7 cellular contexts compared by ENCODE assay signal in the genomic region with DNA sequence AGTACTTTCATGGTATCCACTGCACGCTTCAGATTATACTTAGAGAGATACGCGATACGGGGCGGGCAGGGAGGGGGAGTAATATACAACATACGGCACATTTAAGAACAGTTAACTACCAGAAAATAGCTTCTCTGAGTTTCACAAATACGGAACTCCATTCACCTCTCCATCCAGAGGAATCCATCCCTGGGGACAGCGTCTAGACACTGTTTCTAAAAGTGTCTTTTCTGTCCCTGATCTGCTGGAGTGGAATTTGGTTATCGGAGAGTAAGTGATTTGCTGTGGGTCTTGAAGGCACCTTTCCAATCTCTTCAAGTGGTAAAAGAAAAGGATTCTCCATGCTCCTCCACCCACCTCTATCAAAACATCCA. TPM values are rescaled to one million over a fixed set of nuclear protein-coding genes. Genes with fewer than 3 reads are reported as not detected.
DNase-seq lines count a peak whose midpoint lies in the region; ATAC-seq, FAIRE-seq and TF ChIP-seq lines count a peak whose summit lies in the region.

No MANE protein-coding gene starts in this region.

- H4K20me1 ChIP-seq in K562 (replicated peaks; ENCODE audit: control insufficient read depth, insufficient read depth, low read length), result no peaks in the 10 kb centered on the region

- peak; percentile 57 for ATAC-seq in K562
- peak; percentile 13 for ATAC-seq in left colon
- no peak for ATAC-seq in HG03342 (IDR thresholded peaks at IDR 0.05; ENCODE audit: unreplicated experiment)

- DNase-seq in MG63 (no peak), K562 (ENCODE audit: extremely low read depth in 1 of 4, low spot score in 3 of 4) (peak in 3 of 4 experiments; percentile 10 to 53 (median 17)), left colon (peak in 1 of 2 donors; percentile 30), testis (peak; percentile 30), NCI-H1930 (lab: John Stamatoyannopoulos, UW) (no peak)

- H3K4me3 ChIP-seq in GM12875 (ENCODE audit: low read depth, low read length) (peak overlapping the region; percentile 79), MG63 (peak overlapping the region; percentile 97), K562 (peak overlapping the region; percentile 96), testis (peak overlapping the region; percentile 81 to 86)

- peak overlapping the region; percentile 96 for H3K4me2 ChIP-seq in K562 (ENCODE audit: insufficient read depth, low read length)

- H3K9ac ChIP-seq in K562 (ENCODE audit: insufficient read depth in 1 of 2, low read depth in 2 of 2, low read length in 2 of 2), result peak overlapping the region; percentile 97 to 100

- no peak for TF ChIP-seq RAD21 in K562 (CRISPR knock-in tag; conservative IDR thresholded peaks at IDR 0.05 in 1 of 2, IDR thresholded peaks at IDR 0.05 in 1 of 2)

- POLR2A ChIA-PET in K562 (lab: Yijun Ruan, JAX), result interaction anchor here (1.4 to 1.9 kb wide), 5 partner anchors 9 to 137 kb away, joined by 6 to 11 read pairs (median 9); a partner anchor contains a TSS

- no peak for FAIRE-seq in K562 (lab: Jason Lieb, UNC)

- peaks cover 36% of the 10 kb centered on the region for H3K79me2 ChIP-seq in K562 (ENCODE audit: control insufficient read depth, insufficient read depth, low read length)

- 0% methylated on average over 9 of the region's 9 CpGs for WGBS in K562 (ENCODE audit: insufficient coverage, low coverage, missing lambda C conversion rate)
- 0 to 3% methylated on average over 9 of the region's 9 CpGs for whole genome bisulfite sequencing in testis, 2 donors

- TF ChIP-seq POLR2A in K562 (conservative IDR thresholded peaks at IDR 0.05), result no peak
- no peak for TF ChIP-seq POLR2A in testis (IDR thresholded peaks at IDR 0.05)

- no TSS peak for BruUV-seq in K562 (replicated peaks; lab: Mats Ljungman, UMichigan)

- H3K36me3 ChIP-seq in MG63, result peaks cover 9% of the 10 kb centered on the region
- H3K36me3 ChIP-seq in K562 (ENCODE audit: control insufficient read depth, insufficient read depth, low read length), result peaks cover 24% of the 10 kb centered on the region; the same call in 2 of the 3 replicates
- no peaks in the 10 kb centered on the region for H3K36me3 ChIP-seq in testis (ENCODE audit: low read depth, missing control alignments)

- in situ Hi-C loops in K562 (cut with MboI), result no loop called here

- CTCF ChIA-PET in K562 (lab: Yijun Ruan, JAX; ENCODE audit: low intra/inter-chr PET ratio), result interaction anchor here (1.1 kb wide), 1 partner anchor 151 kb away, joined by 3 read pairs; no protein-coding TSS in a partner anchor

- intact Hi-C loops in K562 (cut with micrococcal nuclease) (loop anchor here (2.0 to 10.0 kb wide), 2 partner anchors 133 to 199 kb away; no protein-coding TSS in a partner anchor), left colon (cut with DNase I, micrococcal nuclease) (loop anchor here in 1 of 2 donors (2.0 kb wide), 1 partner anchor 133 kb away; no protein-coding TSS in a partner anchor), testis (cut with DNase I; ENCODE audit: low total_unique reads) (loop anchor here (10.0 kb wide), 1 partner anchor 139 kb away; a partner anchor contains a TSS)

- H3K27ac ChIP-seq in K562 (ENCODE audit: extremely low read depth, low read depth, low read length) (peak overlapping the region; percentile 97), testis (peak overlapping the region; percentile 86 to 91)

- H3K9me3 ChIP-seq in MG63 (no peaks in the 10 kb centered on the region), K562 (replicated peaks; ENCODE audit: control insufficient read depth, insufficient read depth, low read depth, low read length) (no peaks in the 10 kb centered on the region), testis (no peaks in the 10 kb centered on the region)

- TF ChIP-seq CTCF in GM12875 (IDR thresholded peaks at IDR 0.05; ENCODE audit: borderline replicate concordance, insufficient read depth, low read depth, low read length), result no peak
- TF ChIP-seq CTCF in K562 (IDR thresholded peaks at IDR 0.05 in 2 of 3, conservative IDR thresholded peaks at IDR 0.05 in 1 of 3; ENCODE audit: insufficient read depth in 2 of 3, low read depth in 1 of 3, low read length in 3 of 3), result no peak
- no peak for TF ChIP-seq CTCF in testis (IDR thresholded peaks at IDR 0.05)

- no peaks in the 10 kb centered on the region for H3K9me1 ChIP-seq in K562 (ENCODE audit: control insufficient read depth, insufficient read depth, low read length)

- H3K27me3 ChIP-seq in MG63 (no peaks in the 10 kb centered on the region), K562 (ENCODE audit: control insufficient read depth in 2 of 2, insufficient read depth in 2 of 2, low read length in 2 of 2) (no peaks in the 10 kb centered on the region), testis (no peaks in the 10 kb centered on the region)

- TF ChIP-seq EP300 in K562 (IDR thresholded peaks at IDR 0.05; ENCODE audit: low read length), result no peak

- H3K4me1 ChIP-seq in K562 (replicated peaks in 1 of 2; ENCODE audit: control insufficient read depth in 2 of 2, insufficient read depth in 2 of 2, low read length in 2 of 2), result peaks cover 3 to 18% of the 10 kb centered on the region in 2 experiments; a peak in 2 of 5 replicates
- peaks cover 9% of the 10 kb centered on the region for H3K4me1 ChIP-seq in testis

- H2AFZ ChIP-seq in K562 (ENCODE audit: low read depth, low read length), result peak overlapping the region; percentile 97

TF ChIP-seq in K562, 482 proteins besides CTCF, POLR2A, EP300 and RAD21:
- TF ChIP-seq OTX1 (CRISPR knock-in tag; IDR thresholded peaks at IDR 0.05), result no peak
- TF ChIP-seq JUND (IDR thresholded peaks at IDR 0.05; ENCODE audit: borderline replicate concordance, low read depth, low read length), result no peak
- no peak for TF ChIP-seq JUND (tag; IDR thresholded peaks at IDR 0.05; ENCODE audit: borderline replicate concordance, low read depth, low read length)

RNA-seq across cellular contexts. Expression of a gene that starts 0.8 kb away (rescaled TPM):
- 61.1 and 66.1 TPM in 2 replicates for total RNA-seq in MG63 (2014; rRNA removed; shearing (Covaris generic); ENCODE audit: low replicate concordance)
- 83.3 and 173 TPM in 2 replicates for total RNA-seq in K562 (2011; cell fraction: chromatin; rRNA removed; ENCODE audit: low replicate concordance)
- 52.5 and 55.1 TPM in 2 replicates for total RNA-seq in K562 (2011; cell fraction: nucleolus; rRNA removed)
- total RNA-seq in K562 (2011; cell fraction: nucleoplasm; rRNA removed), result 101 and 197 TPM in 2 replicates
- 26.4 and 27.6 TPM in 2 replicates for total RNA-seq in K562 (2014; rRNA removed)
- 46.4 and 52.4 TPM in 2 replicates for total RNA-seq in K562 (2014; rRNA removed; fragmentation: Illumina TruSeq; extraction: Trizol)
- 44.9 and 45.5 TPM in 2 replicates for total RNA-seq in K562 (2015; rRNA removed; fragmentation: Illumina TruSeq; extraction: Trizol)
- total RNA-seq in K562 (2021), result 32.3 and 32.9 TPM in 2 replicates
- polyA plus RNA-seq in K562 (2011; rRNA removed), result 36.8 and 50.7 TPM in 2 replicates
- polyA plus RNA-seq in K562 (2011; cell fraction: cytosol; rRNA removed), result 13.2 and 19.2 TPM in 2 replicates
- 27.4 and 38.1 TPM in 2 replicates for polyA plus RNA-seq in K562 (2011; cell fraction: nucleus; rRNA removed)
- 13.1 and 14.0 TPM in 2 replicates for polyA plus RNA-seq in K562 (2012)
- 28.6 and 30.5 TPM in 2 replicates for polyA plus RNA-seq in K562 (2014; fragmentation: Illumina TruSeq; extraction: Trizol)
- polyA plus RNA-seq in K562 (2014; fragmentation: Nextera tagmentation; extraction: Ambion mirVana), result 1 to 10 TPM; 4.9 to 7.4 TPM
- 21.3 and 22.7 TPM in 2 replicates for polyA plus RNA-seq in K562 (2014; rRNA removed)
- 77.0 and 85.0 TPM in 2 replicates for polyA minus RNA-seq in K562 (2011; rRNA and poly(A)+ RNA removed)
- 31.1 and 45.5 TPM in 2 replicates for polyA minus RNA-seq in K562 (2011; cell fraction: cytosol; rRNA and poly(A)+ RNA removed)
- 59.1 and 92.5 TPM in 2 replicates for polyA minus RNA-seq in K562 (2011; cell fraction: nucleus; rRNA and poly(A)+ RNA removed)
- total RNA-seq in left colon, result 100 to 1,000 TPM; 130 to 132 TPM
- 100 to 1,000 TPM; 102 to 110 TPM for total RNA-seq in testis
- polyA plus RNA-seq in testis (ENCODE audit: insufficient read depth, low read depth, low replicate concordance), result 62.1 TPM

Comparison
In these comparisons a context has a peak if more than half of its experiments do, and no peak if none do; other contexts are left out.
1. DNase-seq: peak in K562 (3 of 4) and testis (single experiment); none in MG63 (single experiment) and NCI-H1930 (0 of 2).
2. Peak in every context shown above with its lines, with median percentiles within 50 percentile points of each other: H3K4me3 ChIP-seq.